8 cellular contexts compared by ENCODE assay signal in genomic region chr2:177148477-177149154, GRCh38.
DNase-seq lines count a peak whose midpoint lies in the region; ATAC-seq and TF ChIP-seq lines count a peak whose summit lies in the region.

No MANE protein-coding gene starts in this region.

- no TSS peak for BruUV-seq in PC-3 (replicated peaks; lab: Mats Ljungman, UMichigan)

- POLR2A ChIA-PET in PC-3 (lab: Charles Lee; ENCODE audit: unreplicated experiment): interaction anchor here (0.6 kb wide), 2 partner anchors 16 to 1006 kb away, joined by 3 to 5 read pairs; no protein-coding TSS in a partner anchor

- H3K4me3 ChIP-seq in Jurkat, Clone E6-1 (ENCODE audit: low read length): peak overlapping the region; percentile 47
- H3K4me3 ChIP-seq in PC-3 (ENCODE audit: low read length) (peak overlapping the region; percentile 62), fibroblast of mammary gland (ENCODE audit: control insufficient read depth, low read depth, low read length) (peak overlapping the region; percentile 23)

- TF ChIP-seq CTCF in PC-3 (conservative IDR thresholded peaks at IDR 0.05; ENCODE audit: low read depth, low read length) (peak; percentile 95), fibroblast of mammary gland (conservative IDR thresholded peaks at IDR 0.05; ENCODE audit: control insufficient read depth, insufficient read depth, low read depth, low read length) (peak; percentile 91), nephron progenitor cell (IDR thresholded peaks at IDR 0.05) (peak; percentile 77)

- H4K20me1 ChIP-seq in PC-3 (ENCODE audit: low read length): no peaks in the 10 kb centered on the region

- peak; percentile 89 for ATAC-seq in GM21723 (IDR thresholded peaks at IDR 0.05; ENCODE audit: unreplicated experiment)
- ATAC-seq in PC-3: peak; percentile 99
- ATAC-seq in activated T-cell treated with anti-CD3 and anti-CD28 coated beads, Interleukin-2, amount 50 U/mL, for 4 hours: peak; percentile 89 to 93

- no peaks in the 10 kb centered on the region for H3K79me2 ChIP-seq in PC-3 (ENCODE audit: low read length)

- peaks cover 14% of the 10 kb centered on the region for H3K4me1 Mint-ChIP-seq in activated T-cell treated with anti-CD3 and anti-CD28 coated beads, Interleukin-2, amount 50 U/mL, for 4 hours (ENCODE audit: low read depth)
- H3K4me1 Mint-ChIP-seq in nephron progenitor cell: peaks cover 67% of the 10 kb centered on the region
- H3K4me1 Mint-ChIP-seq in stimulated activated naive CD8-positive, alpha-beta T cell treated with anti-CD3 and anti-CD28 coated beads, Interleukin-15, Interleukin-2, amounts not matched to agents 100 ng/mL and 50 ng/mL, for 24 hours (ENCODE audit: low read depth): peaks cover 17% of the 10 kb centered on the region

- CTCF ChIA-PET in PC-3 (lab: Charles Lee): interaction anchor here (0.5 to 1.6 kb wide), 8 partner anchors 16 to 1021 kb away, joined by 3 to 14 read pairs (median 4); no protein-coding TSS in a partner anchor

- H3K36me3 ChIP-seq in PC-3 (ENCODE audit: low read depth, low read length): no peaks in the 10 kb centered on the region

- H3K27ac Mint-ChIP-seq in nephron progenitor cell: no peak overlapping the region
- no peak overlapping the region for H3K27ac Mint-ChIP-seq in stimulated activated naive CD8-positive, alpha-beta T cell treated with anti-CD3 and anti-CD28 coated beads, Interleukin-15, Interleukin-2, amounts not matched to agents 100 ng/mL and 50 ng/mL, for 24 hours

- H3K27me3 Mint-ChIP-seq in activated T-cell treated with anti-CD3 and anti-CD28 coated beads, Interleukin-2, amount 50 U/mL, for 4 hours (ENCODE audit: low read depth): peaks cover 25% of the 10 kb centered on the region
- H3K27me3 Mint-ChIP-seq in nephron progenitor cell (ENCODE audit: low read depth, poor library complexity): peaks cover 9% of the 10 kb centered on the region
- peaks cover 61% of the 10 kb centered on the region for H3K27me3 Mint-ChIP-seq in stimulated activated naive CD8-positive, alpha-beta T cell treated with anti-CD3 and anti-CD28 coated beads, Interleukin-15, Interleukin-2, amounts not matched to agents 100 ng/mL and 50 ng/mL, for 24 hours

- peak overlapping the region; percentile 81 for H3K4me3 Mint-ChIP-seq in activated T-cell treated with anti-CD3 and anti-CD28 coated beads, Interleukin-2, amount 50 U/mL, for 4 hours
- H3K4me3 Mint-ChIP-seq in nephron progenitor cell: peak overlapping the region; percentile 86
- H3K4me3 Mint-ChIP-seq in stimulated activated naive CD8-positive, alpha-beta T cell treated with anti-CD3 and anti-CD28 coated beads, Interleukin-15, Interleukin-2, amounts not matched to agents 100 ng/mL and 50 ng/mL, for 24 hours: peak overlapping the region; percentile 89

- H3K9me2 ChIP-seq in PC-3 (replicated peaks; ENCODE audit: low read length): no peaks in the 10 kb centered on the region

- intact Hi-C loops in PC-3 (cut with micrococcal nuclease): loop anchor here (2.0 to 10.0 kb wide), 5 partner anchors 124 to 1036 kb away; no protein-coding TSS in a partner anchor

- no peak overlapping the region for H3K27ac ChIP-seq in PC-3 (ENCODE audit: low read length)

- H3K4me1 ChIP-seq in PC-3 (ENCODE audit: insufficient read depth, low read length): peaks cover 9% of the 10 kb centered on the region; the same call in 1 of the 2 replicates

- no peaks in the 10 kb centered on the region for H3K9me3 ChIP-seq in PC-3 (ENCODE audit: low read length)

- H3K9me3 Mint-ChIP-seq in activated T-cell treated with anti-CD3 and anti-CD28 coated beads, Interleukin-2, amount 50 U/mL, for 4 hours: no peaks in the 10 kb centered on the region
- H3K9me3 Mint-ChIP-seq in nephron progenitor cell: no peaks in the 10 kb centered on the region
- H3K9me3 Mint-ChIP-seq in stimulated activated naive CD8-positive, alpha-beta T cell treated with anti-CD3 and anti-CD28 coated beads, Interleukin-15, Interleukin-2, amounts not matched to agents 100 ng/mL and 50 ng/mL, for 24 hours: no peaks in the 10 kb centered on the region

- DNase-seq in DMS79 (lab: John Stamatoyannopoulos, UW) (peak; percentile 67), PC-3 (peak; percentile 88), fibroblast of mammary gland (ENCODE audit: low read depth) (peak; percentile 68), nephron progenitor cell (peak; percentile 90)
- peak; percentile 60 for DNase-seq in Jurkat, Clone E6-1 (ENCODE audit: low read depth, low spot score)
- DNase-seq in activated T-cell treated with anti-CD3 and anti-CD28 coated beads, Interleukin-2, amount 50 U/mL, for 4 hours: peak; percentile 65

- H3F3A ChIP-seq in PC-3 (ENCODE audit: low read length, unreplicated experiment): no peaks in the 10 kb centered on the region

- H3K9ac ChIP-seq in PC-3 (ENCODE audit: low read length): no peak overlapping the region

- H3K36me3 Mint-ChIP-seq in activated T-cell treated with anti-CD3 and anti-CD28 coated beads, Interleukin-2, amount 50 U/mL, for 4 hours (ENCODE audit: insufficient read depth): no peaks in the 10 kb centered on the region
- H3K36me3 Mint-ChIP-seq in nephron progenitor cell (ENCODE audit: low read depth): no peaks in the 10 kb centered on the region
- H3K36me3 Mint-ChIP-seq in stimulated activated naive CD8-positive, alpha-beta T cell treated with anti-CD3 and anti-CD28 coated beads, Interleukin-15, Interleukin-2, amounts not matched to agents 100 ng/mL and 50 ng/mL, for 24 hours (ENCODE audit: low read depth): no peaks in the 10 kb centered on the region

- H3K4me2 ChIP-seq in PC-3 (ENCODE audit: low read length): peak overlapping the region; percentile 89

- H3K27me3 ChIP-seq in PC-3 (ENCODE audit: low read length): peaks cover 46% of the 10 kb centered on the region

- peak overlapping the region; percentile 81 for H2AFZ ChIP-seq in PC-3 (ENCODE audit: low read length)
